8 cellular contexts compared by ENCODE assay signal in genomic region chr6:43369174-43370002, GRCh38.
DNase-seq lines count a peak whose midpoint lies in the region; ATAC-seq and TF ChIP-seq lines count a peak whose summit lies in the region.

Gene ZNF318, minus strand, starts transcription at chr6:43369647. Its CDS starts 282 bp downstream, at chr6:43369365.

- H3K9me3 Mint-ChIP-seq in central memory CD8-positive, alpha-beta T cell = no peaks in the 10 kb centered on the region

- peak within 1 kb of the TSS; percentile 87 for H3K27ac Mint-ChIP-seq in central memory CD8-positive, alpha-beta T cell (ENCODE audit: low read depth)

- no peak for TF ChIP-seq CTCF in AG09319 (IDR thresholded peaks at IDR 0.05; ENCODE audit: low read depth, low read length)

- H3K27me3 Mint-ChIP-seq in central memory CD8-positive, alpha-beta T cell = no peaks in the 10 kb centered on the region

- peak; percentile 92 for DNase-seq in AG09319 (ENCODE audit: extremely low read depth, low read depth)
- peak; percentile 96 for DNase-seq in NCI-H446 treated with DMSO at 0.1 percent for 48 hours (lab: John Stamatoyannopoulos, UW)
- DNase-seq in activated CD4-positive, CD25-positive, alpha-beta regulatory T cell treated with anti-CD3 and anti-CD28 coated beads, Interleukin-2, amount 50 U/mL, for 16 hours (ENCODE audit: low read depth, low spot score) = peak; percentile 86
- DNase-seq in central memory CD8-positive, alpha-beta T cell (ENCODE audit: low spot score in 2 of 2) = peak; percentile 81 to 91
- DNase-seq in iris pigment epithelial cell (ENCODE audit: low read depth) = peak; percentile 98
- DNase-seq in stimulated activated CD4-positive, alpha-beta T cell treated with anti-CD3 and anti-CD28 coated beads, Interleukin-12 subunit alpha, Interleukin-12 subunit beta, amount 100 ng/mL, for 24 hours (ENCODE audit: low read depth in 2 of 2) = peak; percentile 85 to 90

- peaks cover 43% of the 10 kb centered on the region for H3K4me1 Mint-ChIP-seq in central memory CD8-positive, alpha-beta T cell

- peaks cover 19% of the 10 kb centered on the region for H3K36me3 Mint-ChIP-seq in central memory CD8-positive, alpha-beta T cell (ENCODE audit: insufficient read depth)

- ATAC-seq in GM19043 (IDR thresholded peaks at IDR 0.05; ENCODE audit: low read depth, unreplicated experiment) (peak; percentile 72), HG03354 (IDR thresholded peaks at IDR 0.05; ENCODE audit: poor library complexity, severe bottlenecking, unreplicated experiment) (peak; percentile 90)
- peak; percentile 94 for ATAC-seq in central memory CD8-positive, alpha-beta T cell (replicated peaks; ENCODE audit: extremely low read depth, poor library complexity, severe bottlenecking)

- peak within 1 kb of the TSS; percentile 84 for H3K4me3 Mint-ChIP-seq in central memory CD8-positive, alpha-beta T cell

Comparison
In these comparisons a context has a peak if more than half of its experiments do, and no peak if none do; other contexts are left out.
1. Peak in every context shown above with its lines: DNase-seq and ATAC-seq.